1 cellular context compared by ENCODE assay signal in genomic region chr1:63782982-63783381, GRCh38.
TF ChIP-seq lines count a peak whose summit lies in the region.

No MANE protein-coding gene starts in this region.

TF ChIP-seq in H1, 55 proteins besides CTCF, POLR2A, EP300 and RAD21:
- TF ChIP-seq YY1 (IDR thresholded peaks at IDR 0.05; ENCODE audit: low read depth, low read length) (no peak; the same call in 1 of the 2 replicates), TCF12 (IDR thresholded peaks at IDR 0.05; ENCODE audit: low read depth, low read length) (0 out of 2 replicates have a peak, but pooled peaks have one; percentile 22), TEAD4 (IDR thresholded peaks at IDR 0.05; ENCODE audit: low read depth, low read length) (peak; percentile 53; the same call in 1 of the 2 replicates), JUND (IDR thresholded peaks at IDR 0.05; ENCODE audit: low read length) (no peak), HDAC2 (IDR thresholded peaks at IDR 0.05; ENCODE audit: borderline replicate concordance in 1 of 2, low read depth in 2 of 2, low read length in 2 of 2) (peak in 1 of 2 experiments; percentile 96; a peak in 3 of 4 replicates), SP1 (IDR thresholded peaks at IDR 0.05; ENCODE audit: low read depth, low read length) (peak; percentile 62; the same call in 1 of the 2 replicates), SUZ12 (IDR thresholded peaks at IDR 0.05; ENCODE audit: low read length) (no peak), TBP (IDR thresholded peaks at IDR 0.05; ENCODE audit: low read depth, low read length) (peak; percentile 36), CTBP2 (IDR thresholded peaks at IDR 0.05; ENCODE audit: borderline replicate concordance, insufficient read depth, insufficient read length, low read length) (peak; percentile 63), SIN3A (conservative IDR thresholded peaks at IDR 0.05 in 1 of 2, IDR thresholded peaks at IDR 0.05 in 1 of 2; ENCODE audit: low read depth in 1 of 2, low read length in 2 of 2) (0 out of 4 replicates have a peak, but pooled peaks of 1 of the 2 experiments have one; percentile 18)
